ENCODE assay signal across 8 cellular contexts in the genomic region with DNA sequence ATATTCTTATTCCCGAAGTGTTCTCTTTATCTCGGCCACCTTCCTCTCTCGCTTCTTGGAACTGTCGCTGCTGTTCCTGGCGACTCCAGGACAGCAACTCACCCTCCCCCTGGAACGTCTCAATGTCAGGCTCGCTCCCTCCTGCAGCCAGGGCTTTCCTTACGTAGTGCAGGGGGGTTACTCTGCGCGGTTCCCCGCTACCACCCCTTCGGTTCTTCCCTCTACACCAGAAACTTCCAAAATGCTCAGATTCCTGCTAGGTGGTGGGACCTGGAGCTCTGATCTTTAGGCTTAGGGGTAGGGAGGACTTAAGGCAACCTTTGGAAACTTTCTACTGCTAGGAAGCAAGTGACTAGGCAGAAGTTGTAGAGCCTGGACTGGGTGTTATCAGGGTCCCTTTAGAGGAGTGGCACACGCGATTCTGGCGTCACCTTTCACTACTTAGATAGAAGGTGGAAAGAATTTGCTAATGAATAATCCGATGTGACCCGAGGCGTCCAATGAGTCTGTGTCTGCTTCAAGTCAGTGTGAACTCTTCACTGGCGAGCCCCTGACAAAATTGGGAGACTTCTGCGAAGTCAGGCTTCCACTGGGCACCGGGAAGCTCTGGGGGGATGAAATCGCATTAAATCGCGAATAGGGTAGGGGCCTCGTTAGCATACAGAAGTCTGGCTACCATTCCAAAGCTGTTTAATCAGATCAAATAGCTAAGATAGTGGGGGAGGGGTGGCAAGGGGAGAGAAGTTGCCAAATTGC. TPM values are rescaled to one million over a fixed set of nuclear protein-coding genes. Genes with fewer than 3 reads are reported as not detected.
A peak's percentile ranks its signal among the peaks of the same experiment; 100 is the strongest.
DNase-seq lines count a peak whose midpoint lies in the region; ATAC-seq, FAIRE-seq and TF ChIP-seq lines count a peak whose summit lies in the region.

No MANE protein-coding gene starts in this region.

- FAIRE-seq in H1 (lab: Jason Lieb, UNC), result no peak

- H3K27me3 ChIP-seq in H1 (replicated peaks in 1 of 4; ENCODE audit: control insufficient read depth in 3 of 4, extremely low read depth in 1 of 4, insufficient read depth in 3 of 4, low read length in 3 of 4) (peaks cover 20 to 59% (median 52%) of the 10 kb centered on the region in 4 experiments), muscle layer of colon (ENCODE audit: control insufficient read depth in 1 of 2, insufficient read depth in 2 of 2, low read length in 2 of 2) (peaks cover 18 to 23% of the 10 kb centered on the region in 2 donors)

- ATAC-seq in SK-N-SH treated with all-trans-retinoic acid at 6 μM for 48 hours, result peak; percentile 22
- ATAC-seq in HG02885 (IDR thresholded peaks at IDR 0.05; ENCODE audit: poor library complexity, unreplicated experiment), result no peak
- ATAC-seq in GM18858 (IDR thresholded peaks at IDR 0.05; ENCODE audit: unreplicated experiment), result no peak

- no peak overlapping the region for H4K91ac ChIP-seq in H1 (replicated peaks; ENCODE audit: insufficient read length, low read length)

- peak overlapping the region; percentile 1; the same call in 1 of the 2 replicates for H2AFZ ChIP-seq in H1 (ENCODE audit: low read length)

- no peaks in the 10 kb centered on the region for H3K79me1 ChIP-seq in H1 (ENCODE audit: low read depth, low read length)

- POLR2A ChIA-PET in H1 (lab: Charles Lee; ENCODE audit: partially characterized antibody), result interaction anchor here (0.7 to 1.5 kb wide), 3 partner anchors 19 to 184 kb away, joined by 3 to 7 read pairs (median 4); no protein-coding TSS in a partner anchor

- H3K4me1 ChIP-seq in H1 (replicated peaks in 1 of 4; ENCODE audit: control insufficient read depth in 3 of 4, insufficient read depth in 4 of 4, low read length in 3 of 4), result peaks cover 8 to 20% (median 13%) of the 10 kb centered on the region in 4 experiments
- peaks cover 21% of the 10 kb centered on the region for H3K4me1 ChIP-seq in muscle layer of colon (ENCODE audit: insufficient read depth, low read length)

- no peaks in the 10 kb centered on the region for H4K20me1 ChIP-seq in H1 (replicated peaks in 1 of 2; ENCODE audit: control insufficient read depth in 1 of 2, insufficient read depth in 2 of 2, low read length in 2 of 2)

- no peaks in the 10 kb centered on the region for H3K36me3 ChIP-seq in H1 (ENCODE audit: control insufficient read depth in 2 of 4, insufficient read depth in 4 of 4, low read length in 3 of 4)
- no peaks in the 10 kb centered on the region for H3K36me3 ChIP-seq in muscle layer of colon (ENCODE audit: insufficient read depth, low read length)

- H3K23ac ChIP-seq in H1 (ENCODE audit: insufficient read length), result no peak overlapping the region

- H3K4me3 ChIP-seq in H1 (ENCODE audit: extremely low read depth in 1 of 4, insufficient read depth in 2 of 4, low read depth in 3 of 4, low read length in 4 of 4), result peak overlapping the region; percentile 58 to 83 (median 68)
- H3K4me3 ChIP-seq in muscle layer of colon (ENCODE audit: low read depth in 1 of 2, low read length in 2 of 2), result peak overlapping the region; percentile 52 to 64

- 1% methylated on average over 25 of the region's 25 CpGs; no CpG with 5 or more reads in 1 of the 2 experiments for WGBS in H1 (ENCODE audit: extremely low coverage in 1 of 2, insufficient coverage in 1 of 2, insufficient read length in 1 of 2, insufficient replicate concordance in 2 of 2, low coverage in 1 of 2, low lambda C conversion rate in 2 of 2, missing lambda C conversion rate in 1 of 2), 2 experiments

- no peak overlapping the region for H3K18ac ChIP-seq in H1 (ENCODE audit: extremely low read depth, low read length)

- no peak overlapping the region for H3K56ac ChIP-seq in H1 (replicated peaks; ENCODE audit: insufficient read length, low read depth, low read length)

- TF ChIP-seq POLR2A in H1 (IDR thresholded peaks at IDR 0.05; ENCODE audit: control extremely low read depth in 1 of 2, low read depth in 2 of 2, low read length in 2 of 2), result no peak

- H2BK12ac ChIP-seq in H1 (ENCODE audit: low read depth, low read length), result no peak overlapping the region

- no peak overlapping the region for H2BK20ac ChIP-seq in H1 (ENCODE audit: low read length)

- H3K4me2 ChIP-seq in H1 (ENCODE audit: insufficient read depth in 1 of 2, low read depth in 2 of 2, low read length in 2 of 2), result peak overlapping the region; percentile 93 to 99

- H3K9ac ChIP-seq in H1 (replicated peaks in 1 of 4; ENCODE audit: extremely low read depth in 1 of 4, low read depth in 3 of 4, low read length in 3 of 4) (no peak overlapping the region; a peak in 1 of 7 replicates), muscle layer of colon (ENCODE audit: low read length) (peak overlapping the region; percentile 17)

- no peak overlapping the region for H2AK5ac ChIP-seq in H1 (ENCODE audit: low read depth, low read length)

- no peak overlapping the region for H2BK120ac ChIP-seq in H1 (replicated peaks; ENCODE audit: low read depth, low read length)

- CTCF ChIA-PET in H1 (lab: Charles Lee; ENCODE audit: partially characterized antibody), result interaction anchor here (0.6 to 2.0 kb wide), 8 partner anchors 8 to 381 kb away, joined by 3 to 9 read pairs (median 5); no protein-coding TSS in a partner anchor

- H3K23me2 ChIP-seq in H1 (ENCODE audit: low read depth, low read length), result peaks cover 14% of the 10 kb centered on the region

- H2BK15ac ChIP-seq in H1 (ENCODE audit: low read length), result no peak overlapping the region

- H3K14ac ChIP-seq in H1 (ENCODE audit: insufficient read length), result no peak overlapping the region

- H2BK5ac ChIP-seq in H1 (ENCODE audit: low read depth, low read length), result no peak overlapping the region

- H3K27ac ChIP-seq in H1 (ENCODE audit: low read depth, low read length), result no peak overlapping the region
- peak overlapping the region; percentile 48 for H3K27ac ChIP-seq in muscle layer of colon (ENCODE audit: low read depth, low read length)

- H3K9me3 ChIP-seq in H1 (ENCODE audit: insufficient read depth in 2 of 2, low read depth in 1 of 2, low read length in 1 of 2) (no peaks in the 10 kb centered on the region), muscle layer of colon (ENCODE audit: low read length) (no peaks in the 10 kb centered on the region)

- H3K4ac ChIP-seq in H1 (replicated peaks; ENCODE audit: insufficient read length, low read depth, low read length), result no peak overlapping the region

- TF ChIP-seq CTCF in H1 (IDR thresholded peaks at IDR 0.05; ENCODE audit: control extremely low read depth in 1 of 3, insufficient read depth in 1 of 3, low read depth in 1 of 3, low read length in 3 of 3), result no peak

- TF ChIP-seq EP300 in H1 (IDR thresholded peaks at IDR 0.05; ENCODE audit: borderline replicate concordance in 1 of 2, low read depth in 2 of 2, low read length in 2 of 2), result no peak

- H3K79me2 ChIP-seq in H1 (ENCODE audit: control insufficient read depth in 1 of 2, insufficient read depth in 2 of 2, low read length in 2 of 2), result no peaks in the 10 kb centered on the region

- no peak for TF ChIP-seq RAD21 in H1 (IDR thresholded peaks at IDR 0.05 in 1 of 2, conservative IDR thresholded peaks at IDR 0.05 in 1 of 2; ENCODE audit: low read depth in 2 of 2, low read length in 2 of 2)

- H4K5ac ChIP-seq in H1 (ENCODE audit: insufficient read length, low read depth, low read length), result no peak overlapping the region

- DNase-seq in DMS 273 (lab: John Stamatoyannopoulos, UW; ENCODE audit: unreplicated experiment) (peak; percentile 65), DMS 273 treated with DMSO at 0.1 percent for 48 hours (lab: John Stamatoyannopoulos, UW) (no peak), H1 (ENCODE audit: low read depth in 1 of 2, low spot score in 2 of 2) (peak in 1 of 2 experiments; percentile 68), DMS153 treated with DMSO at 0.1 percent for 48 hours (lab: John Stamatoyannopoulos, UW; ENCODE audit: unreplicated experiment) (no peak)

- H4K8ac ChIP-seq in H1 (ENCODE audit: extremely low read depth, insufficient read depth, low read length), result no peak overlapping the region

TF ChIP-seq in SK-N-SH treated with all-trans-retinoic acid at 6 μM for 48 hours, 23 proteins besides CTCF, POLR2A, EP300 and RAD21 (continues in another document):
- TF ChIP-seq ZNF70 (CRISPR knock-in tag; IDR thresholded peaks at IDR 0.05) (no peak), PPARA (CRISPR knock-in tag; IDR thresholded peaks at IDR 0.05; ENCODE audit: borderline replicate concordance) (no peak), OSR1 (CRISPR knock-in tag; IDR thresholded peaks at IDR 0.05) (no peak), GLIS3 (CRISPR knock-in tag; IDR thresholded peaks at IDR 0.05) (no peak), SNAI2 (CRISPR knock-in tag; IDR thresholded peaks at IDR 0.05) (no peak), ZNF8 (CRISPR knock-in tag; IDR thresholded peaks at IDR 0.05) (no peak)

TF ChIP-seq in H1, 55 proteins besides CTCF, POLR2A, EP300 and RAD21 (continues in another document):
- TF ChIP-seq HDAC6 (IDR thresholded peaks at IDR 0.05; ENCODE audit: low read depth, low read length) (no peak), KDM4A (IDR thresholded peaks at IDR 0.05; ENCODE audit: low read depth, low read length, severe bottlenecking) (peak; percentile 81), RNF2 (IDR thresholded peaks at IDR 0.05; ENCODE audit: borderline replicate concordance, low read depth, low read length, missing control alignments, poor library complexity, severe bottlenecking) (peak; percentile 65), SIX5 (IDR thresholded peaks at IDR 0.05; ENCODE audit: low read depth, low read length) (no peak), SIN3A (conservative IDR thresholded peaks at IDR 0.05 in 1 of 2, IDR thresholded peaks at IDR 0.05 in 1 of 2; ENCODE audit: low read depth in 1 of 2, low read length in 2 of 2) (0 out of 4 replicates have a peak, but pooled peaks of 1 of the 2 experiments have one; percentile 50)

RNA-seq across cellular contexts. Expression of gene DPF3, which starts 0.9 kb away (rescaled TPM):
- 0.08 and 0.19 TPM in 2 replicates for total RNA-seq in H1 (2021; fragmentation: NEBNext Ultra II Directional; extraction: Animal tissue kit (Norgen Biotek cat#: 25700))
- polyA plus RNA-seq in H1 (2011; rRNA removed), result 0.03 TPM in 1 of 2 replicates, not detected in the other
- 0.08 TPM for polyA plus RNA-seq in H1 (2011; cell fraction: cytosol; rRNA removed)
- 0.19 TPM for polyA plus RNA-seq in H1 (2011; cell fraction: nucleus; rRNA removed)
- 0.06 TPM in 1 of 4 replicates, not detected in the others for polyA plus RNA-seq in H1 (2012, experiment 1 of 2)
- polyA plus RNA-seq in H1 (2012, experiment 2 of 2), result not detected
- 0.16 TPM for polyA plus RNA-seq in H1 (2013, experiment 1 of 2)
- 0.07 TPM for polyA plus RNA-seq in H1 (2013, experiment 2 of 2)
- 0.22 and 0.49 TPM in 2 replicates for polyA minus RNA-seq in H1 (2011; rRNA and poly(A)+ RNA removed)
- not detected for polyA minus RNA-seq in H1 (2011; cell fraction: cytosol; rRNA and poly(A)+ RNA removed)
- polyA minus RNA-seq in H1 (2011; cell fraction: nucleus; rRNA and poly(A)+ RNA removed), result 0.40 TPM

RNA-seq across cellular contexts. Expression of gene DCAF4, which starts 31.5 kb away (rescaled TPM):
- total RNA-seq in H1 (2021; fragmentation: NEBNext Ultra II Directional; extraction: Animal tissue kit (Norgen Biotek cat#: 25700)), result 16.8 and 21.1 TPM in 2 replicates
- 17.0 and 26.3 TPM in 2 replicates for polyA plus RNA-seq in H1 (2011; rRNA removed)
- 28.3 TPM for polyA plus RNA-seq in H1 (2011; cell fraction: cytosol; rRNA removed)
- polyA plus RNA-seq in H1 (2011; cell fraction: nucleus; rRNA removed), result 35.9 TPM
- polyA plus RNA-seq in H1 (2012, experiment 1 of 2), result 13.7 to 17.0 TPM (median 14.8 TPM) in 4 replicates
- polyA plus RNA-seq in H1 (2012, experiment 2 of 2), result 7.8 TPM
- polyA plus RNA-seq in H1 (2013, experiment 1 of 2), result 22.5 TPM
- polyA plus RNA-seq in H1 (2013, experiment 2 of 2), result 22.9 TPM
- polyA minus RNA-seq in H1 (2011; rRNA and poly(A)+ RNA removed), result 24.8 and 27.4 TPM in 2 replicates
- polyA minus RNA-seq in H1 (2011; cell fraction: cytosol; rRNA and poly(A)+ RNA removed), result 7.8 TPM
- polyA minus RNA-seq in H1 (2011; cell fraction: nucleus; rRNA and poly(A)+ RNA removed), result 26.9 TPM
